ENCODE assay signal across 8 cellular contexts in the genomic region with DNA sequence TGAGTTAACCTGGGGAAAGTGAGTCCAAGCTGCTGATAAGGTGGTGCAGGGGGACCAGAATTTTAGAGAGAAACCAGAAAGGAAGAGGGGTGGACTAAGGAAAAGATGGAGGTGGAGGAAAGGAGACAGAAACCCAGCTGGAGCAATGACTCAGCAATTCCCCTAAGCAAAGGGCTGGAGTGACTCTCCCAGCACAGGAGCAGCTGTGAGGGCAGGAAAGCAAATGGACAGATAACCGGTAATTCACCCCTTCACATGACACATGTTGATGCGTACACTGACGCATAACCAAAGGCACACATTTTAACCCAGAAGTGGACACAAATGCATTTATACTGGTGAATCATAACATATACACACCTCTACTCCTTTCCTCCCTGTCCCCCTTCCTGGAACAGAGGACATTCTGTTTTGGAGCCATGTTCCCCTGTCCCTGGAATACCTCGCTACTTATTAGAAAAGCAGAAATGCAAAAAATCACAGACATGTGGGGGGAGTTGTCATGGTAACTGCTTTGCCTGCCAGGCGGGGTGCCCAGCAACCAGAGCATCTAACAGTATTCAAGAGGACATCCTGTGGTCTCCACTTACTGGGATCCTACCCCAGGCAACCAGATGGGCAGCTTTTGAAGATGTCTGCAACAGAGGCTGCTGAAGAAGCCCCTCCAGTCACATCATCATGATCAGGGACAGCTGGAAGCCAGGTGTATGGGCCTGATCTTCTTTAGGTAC. TPM values are rescaled to one million over a fixed set of nuclear protein-coding genes. Genes with fewer than 3 reads are reported as not detected.
DNase-seq lines count a peak whose midpoint lies in the region; ATAC-seq and TF ChIP-seq lines count a peak whose summit lies in the region.
"Had no signal": no experiment of that assay in that cellular context is flagged by ENCODE, and none has a peak within 500 bp of the region (broad histone marks: within the 10 kb centered on the region; RNA-seq: fewer than 3 reads in every experiment).

No MANE protein-coding gene starts in this region.

- no peak overlapping the region for H2BK5ac ChIP-seq in neuronal stem cell (ENCODE audit: low read length)

- H3K9me3 ChIP-seq in neuronal stem cell (replicated peaks in 1 of 2; ENCODE audit: control insufficient read depth in 2 of 2, insufficient read depth in 1 of 2, low read depth in 1 of 2, low read length in 2 of 2): peaks cover 0 to 2% of the 10 kb centered on the region in 2 donors

- no peak overlapping the region for H2BK120ac ChIP-seq in neuronal stem cell (ENCODE audit: low read depth, low read length)

- peak overlapping the region; percentile 23 for H3K4me2 ChIP-seq in neuronal stem cell (ENCODE audit: insufficient read depth, low read length, poor library complexity, severe bottlenecking)

- no peak overlapping the region for H3K14ac ChIP-seq in neuronal stem cell (ENCODE audit: low read length)

- ATAC-seq in HG02610 (IDR thresholded peaks at IDR 0.05; ENCODE audit: unreplicated experiment): no peak
- ATAC-seq: stimulated activated memory B cell treated with anti-CD40 and anti-IgM and Interleukin-4, amounts not matched to agents 10 μg/mL and 1 μg/mL and 100 μg/mL, for 72 hours had no signal

- peaks cover 13 to 19% of the 10 kb centered on the region in 2 donors for H3K4me1 ChIP-seq in neuronal stem cell (ENCODE audit: control insufficient read depth in 2 of 2, insufficient read depth in 1 of 2, low read depth in 1 of 2, low read length in 2 of 2)

- H4K91ac ChIP-seq in neuronal stem cell (ENCODE audit: low read depth, low read length, poor library complexity): no peak overlapping the region

- no peaks in the 10 kb centered on the region for H3K36me3 ChIP-seq in neuronal stem cell (replicated peaks in 1 of 2; ENCODE audit: control insufficient read depth in 2 of 2, insufficient read depth in 2 of 2, low read length in 2 of 2)

- no peaks in the 10 kb centered on the region for H3K79me1 ChIP-seq in neuronal stem cell (ENCODE audit: low read depth, low read length)

- TF ChIP-seq CTCF in cardiac fibroblast (IDR thresholded peaks at IDR 0.05; ENCODE audit: low read depth, low read length): no peak

- H3K4ac ChIP-seq in neuronal stem cell (ENCODE audit: low read length): no peak overlapping the region

- H2AFZ ChIP-seq in neuronal stem cell (ENCODE audit: low read length): peak overlapping the region; percentile 5

- no peak overlapping the region for H3K9ac ChIP-seq in neuronal stem cell (ENCODE audit: low read depth, low read length, poor library complexity)

- H3K4me3 ChIP-seq in cardiac fibroblast (replicated peaks in 1 of 2; ENCODE audit: low read depth in 2 of 2, low read length in 2 of 2): peak overlapping the region in 1 of 2 donors; percentile 35
- H3K4me3 ChIP-seq in neuronal stem cell (ENCODE audit: low read length in 2 of 2): no peak overlapping the region

- no peak overlapping the region for H2BK12ac ChIP-seq in neuronal stem cell (ENCODE audit: low read length)

- peak overlapping the region; percentile 28 for H3K18ac ChIP-seq in neuronal stem cell (ENCODE audit: low read length)

- H2AK5ac ChIP-seq in neuronal stem cell (ENCODE audit: low read depth, low read length): no peak overlapping the region

- no peak overlapping the region for H3K23ac ChIP-seq in neuronal stem cell (ENCODE audit: low read depth, low read length, poor library complexity)

- H3K27me3 ChIP-seq in neuronal stem cell (ENCODE audit: control insufficient read depth in 3 of 3, insufficient read depth in 3 of 3, low read depth in 1 of 3, low read length in 3 of 3): peaks cover 18 to 38% (median 32%) of the 10 kb centered on the region in 3 experiments

- no CpG with 5 or more reads among the region's 5 CpGs for WGBS in neuronal stem cell (ENCODE audit: extremely low coverage in 2 of 2, insufficient read length in 2 of 2, insufficient replicate concordance in 1 of 2), 2 donors

- no peak overlapping the region for H4K8ac ChIP-seq in neuronal stem cell (ENCODE audit: low read depth, low read length)

- H2BK15ac ChIP-seq in neuronal stem cell (ENCODE audit: low read length): no peak overlapping the region

- peak overlapping the region; percentile 28 for H3K27ac ChIP-seq in neuronal stem cell (replicated peaks; ENCODE audit: low read length)

- peak; percentile 45 for DNase-seq in ELF-1 (ENCODE audit: low read depth, low spot score)
- peak; percentile 64 for DNase-seq in NCI-H2196 (lab: John Stamatoyannopoulos, UW; ENCODE audit: unreplicated experiment)
- peak; percentile 80 to 95 for DNase-seq in cardiac fibroblast (ENCODE audit: low read depth in 2 of 2)
- DNase-seq in neuronal stem cell (ENCODE audit: low spot score): no peak
- no peak for DNase-seq in cerebellar cortex (ENCODE audit: low spot score)
- DNase-seq in mucosa of gallbladder (ENCODE audit: low spot score): no peak

RNA-seq across cellular contexts. Expression of a gene that starts 4.7 kb away (rescaled TPM):
- 0.10 TPM for polyA plus RNA-seq in neuronal stem cell (2013, experiment 1 of 2)
- polyA plus RNA-seq in neuronal stem cell (2013, experiment 2 of 2): 0.10 TPM
- 0.14 TPM for total RNA-seq in mucosa of gallbladder

RNA-seq across cellular contexts. Expression of a gene that starts 20.8 kb away (rescaled TPM):
- polyA plus RNA-seq in neuronal stem cell (2013, experiment 1 of 2): not detected
- polyA plus RNA-seq in neuronal stem cell (2013, experiment 2 of 2): not detected
- not detected for total RNA-seq in mucosa of gallbladder

RNA-seq across cellular contexts. Expression of a gene that starts 29.0 kb away (rescaled TPM):
- not detected for polyA plus RNA-seq in neuronal stem cell (2013, experiment 1 of 2)
- not detected for polyA plus RNA-seq in neuronal stem cell (2013, experiment 2 of 2)
- total RNA-seq in mucosa of gallbladder: not detected

Comparison
In these comparisons a context has a peak if more than half of its experiments do, and no peak if none do; other contexts are left out.
1. DNase-seq: peak in ELF-1 (single experiment), NCI-H2196 (single experiment) and cardiac fibroblast (2 of 2); none in neuronal stem cell (single experiment), cerebellar cortex (single experiment) and mucosa of gallbladder (single experiment).